Comparison of ENCODE assay signal across 25 cellular contexts in the genomic region with DNA sequence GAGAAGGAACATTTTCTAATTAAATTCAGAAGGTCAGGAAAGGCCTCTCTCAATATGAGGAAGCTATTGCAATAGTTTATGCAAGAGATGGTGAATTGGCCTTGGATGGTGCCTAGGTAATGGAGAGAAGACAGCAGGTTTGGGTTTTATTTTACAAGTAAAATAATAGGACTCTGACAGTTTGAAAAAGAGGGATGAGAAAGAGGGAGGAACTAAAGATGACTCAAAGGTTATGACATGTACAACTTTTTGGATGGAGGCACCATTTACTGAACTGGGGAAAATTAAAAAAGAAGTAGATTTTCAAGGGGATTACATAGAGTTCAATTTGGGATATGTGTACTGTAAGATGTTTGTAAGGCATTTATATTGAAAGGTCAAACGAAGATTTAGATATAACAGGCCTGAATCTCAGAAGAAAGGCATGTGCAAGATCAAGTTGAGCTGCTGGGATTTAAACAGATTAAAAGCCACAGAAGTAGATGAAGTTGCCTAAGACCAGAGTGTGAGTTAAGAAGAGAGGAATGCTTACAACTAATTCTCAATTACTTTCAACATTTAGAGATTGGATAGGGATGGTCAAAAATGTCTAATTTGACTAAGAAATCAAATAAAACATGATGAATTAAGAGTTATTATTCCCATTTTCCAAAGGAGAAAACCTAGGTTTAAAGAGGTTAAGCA. TPM values are rescaled to one million over a fixed set of nuclear protein-coding genes. Genes with fewer than 3 reads are reported as not detected.
DNase-seq lines count a peak whose midpoint lies in the region; ATAC-seq and TF ChIP-seq lines count a peak whose summit lies in the region.
"Had no signal": no experiment of that assay in that cellular context is flagged by ENCODE, and none has a peak within 500 bp of the region (broad histone marks: within the 10 kb centered on the region; RNA-seq: fewer than 3 reads in every experiment).

No MANE protein-coding gene starts in this region.

- no peak for ATAC-seq in activated naive CD8-positive, alpha-beta T cell treated with anti-CD3 and anti-CD28 coated beads, Interleukin-2, amount 50 U/mL, for 24 hours
- no peak for ATAC-seq in HG03378 (IDR thresholded peaks at IDR 0.05; ENCODE audit: unreplicated experiment)
- ATAC-seq: activated T-cell treated with anti-CD3 and anti-CD28 coated beads, Interleukin-2, amount 50 U/mL, for 72 hours; CD8-positive, alpha-beta T cell; gastrocnemius medialis; natural killer cell; right cardiac atrium had no signal

- no peaks in the 10 kb centered on the region for H3K36me3 ChIP-seq in mammary epithelial cell (ENCODE audit: insufficient read depth, low read length)
- H3K36me3 ChIP-seq: gastrocnemius medialis, left ventricle myocardium inferior, ovary had no signal

- no peak overlapping the region for H3K27ac ChIP-seq in mammary epithelial cell (ENCODE audit: insufficient read depth, low read depth, low read length)
- H3K27ac ChIP-seq: gastrocnemius medialis, KMS-11, left ventricle myocardium inferior, ovary had no signal

- H3K4me3 ChIP-seq in AG09309 (ENCODE audit: control insufficient read depth, low read depth, low read length) (no peak overlapping the region), cardiac fibroblast (replicated peaks in 1 of 2; ENCODE audit: low read depth in 2 of 2, low read length in 2 of 2) (no peak overlapping the region), mammary epithelial cell (replicated peaks in 1 of 3; ENCODE audit: insufficient read depth in 1 of 3, low read depth in 2 of 3, low read length in 3 of 3) (no peak overlapping the region)
- H3K4me3 ChIP-seq: gastrocnemius medialis, left ventricle myocardium inferior, ovary had no signal

- H3K4me1 Mint-ChIP-seq in activated naive CD8-positive, alpha-beta T cell treated with anti-CD3 and anti-CD28 coated beads, Interleukin-2, amount 50 U/mL, for 24 hours = no peaks in the 10 kb centered on the region
- H3K4me1 Mint-ChIP-seq: activated CD4-positive, alpha-beta T cell treated with anti-CD3 and anti-CD28 coated beads, Interleukin-2, amount 10 ng/mL, durations not matched to agents 24 days and 14 days; natural killer cell had no signal

- intact Hi-C loops in mammary epithelial cell (cut with micrococcal nuclease) = no loop called here

- no peaks in the 10 kb centered on the region for H3K9me3 ChIP-seq in mammary epithelial cell (replicated peaks; ENCODE audit: insufficient read depth, low read length)
- H3K9me3 ChIP-seq: gastrocnemius medialis, left ventricle myocardium inferior, ovary had no signal

- in situ Hi-C loops in mammary epithelial cell (cut with MboI; ENCODE audit: low sequenced_read_pairs in 2 of 2) = no loop called here

- no peaks in the 10 kb centered on the region for H4K20me1 ChIP-seq in mammary epithelial cell (ENCODE audit: insufficient read depth, low read length)

- TF ChIP-seq CTCF in AG09309 (IDR thresholded peaks at IDR 0.05; ENCODE audit: control insufficient read depth, insufficient read depth, low read depth, low read length, missing control alignments) (no peak), cardiac fibroblast (IDR thresholded peaks at IDR 0.05; ENCODE audit: low read depth, low read length) (no peak), mammary epithelial cell (conservative IDR thresholded peaks at IDR 0.05 in 1 of 2, IDR thresholded peaks at IDR 0.05 in 1 of 2; ENCODE audit: extremely low read depth in 1 of 2, insufficient read depth in 1 of 2, low read depth in 1 of 2, low read length in 2 of 2) (no peak)

- H3K4me3 Mint-ChIP-seq in activated naive CD8-positive, alpha-beta T cell treated with anti-CD3 and anti-CD28 coated beads, Interleukin-2, amount 50 U/mL, for 24 hours = no peak overlapping the region
- H3K4me3 Mint-ChIP-seq: activated CD4-positive, alpha-beta T cell treated with anti-CD3 and anti-CD28 coated beads, Interleukin-2, amount 10 ng/mL, durations not matched to agents 24 days and 14 days; activated naive CD4-positive, alpha-beta T cell treated with anti-CD3 and anti-CD28 coated beads for 36 hours; activated T-cell treated with anti-CD3 and anti-CD28 coated beads, Interleukin-2, amount 50 U/mL, for 72 hours; CD8-positive, alpha-beta T cell; natural killer cell; stimulated activated naive CD8-positive, alpha-beta T cell treated with anti-CD3 and anti-CD28 coated beads, Interleukin-15, Interleukin-2, amounts not matched to agents 100 ng/mL and 50 ng/mL, for 24 hours had no signal

- no peaks in the 10 kb centered on the region for H3K27me3 Mint-ChIP-seq in activated naive CD8-positive, alpha-beta T cell treated with anti-CD3 and anti-CD28 coated beads, Interleukin-2, amount 50 U/mL, for 24 hours
- H3K27me3 Mint-ChIP-seq: stimulated activated naive CD8-positive, alpha-beta T cell treated with anti-CD3 and anti-CD28 coated beads, Interleukin-15, Interleukin-2, amounts not matched to agents 100 ng/mL and 50 ng/mL, for 24 hours had no signal

- no peaks in the 10 kb centered on the region for H3K36me3 Mint-ChIP-seq in activated naive CD8-positive, alpha-beta T cell treated with anti-CD3 and anti-CD28 coated beads, Interleukin-2, amount 50 U/mL, for 24 hours (ENCODE audit: low read depth)
- H3K36me3 Mint-ChIP-seq: CD8-positive, alpha-beta T cell; natural killer cell had no signal

- H3K27ac Mint-ChIP-seq in activated naive CD8-positive, alpha-beta T cell treated with anti-CD3 and anti-CD28 coated beads, Interleukin-2, amount 50 U/mL, for 24 hours = no peak overlapping the region
- H3K27ac Mint-ChIP-seq: activated CD4-positive, alpha-beta T cell treated with anti-CD3 and anti-CD28 coated beads, Interleukin-2, amount 10 ng/mL, durations not matched to agents 24 days and 14 days; activated naive CD4-positive, alpha-beta T cell treated with anti-CD3 and anti-CD28 coated beads for 36 hours; activated T-cell treated with anti-CD3 and anti-CD28 coated beads, Interleukin-2, amount 50 U/mL, for 72 hours; CD8-positive, alpha-beta T cell; natural killer cell; stimulated activated naive CD8-positive, alpha-beta T cell treated with anti-CD3 and anti-CD28 coated beads, Interleukin-15, Interleukin-2, amounts not matched to agents 100 ng/mL and 50 ng/mL, for 24 hours had no signal

- no peaks in the 10 kb centered on the region for H3K27me3 ChIP-seq in mammary epithelial cell (ENCODE audit: insufficient read depth, low read length)
- H3K27me3 ChIP-seq: gastrocnemius medialis, ovary had no signal

- H3K79me2 ChIP-seq in mammary epithelial cell (ENCODE audit: insufficient read depth, low read length) = no peaks in the 10 kb centered on the region

- peak; percentile 20 for DNase-seq in AG09309 (ENCODE audit: low read depth)
- peak; percentile 58 for DNase-seq in HCEC 1CT
- DNase-seq in cardiac fibroblast (ENCODE audit: low read depth in 2 of 2) = peak; percentile 58 to 62
- DNase-seq in iris pigment epithelial cell (ENCODE audit: low read depth) = peak; percentile 94
- no peak for DNase-seq in activated naive CD8-positive, alpha-beta T cell treated with anti-CD3 and anti-CD28 coated beads, Interleukin-2, amount 50 U/mL, for 24 hours
- no peak for DNase-seq in mammary epithelial cell
- no peak for DNase-seq in NCI-H2171 treated with DMSO at 0.1 percent for 48 hours (lab: John Stamatoyannopoulos, UW)
- DNase-seq: activated CD4-positive, alpha-beta T cell treated with anti-CD3 and anti-CD28 coated beads, Interleukin-2, amount 10 ng/mL, durations not matched to agents 24 days and 14 days; activated naive CD4-positive, alpha-beta T cell treated with anti-CD3 and anti-CD28 coated beads for 36 hours; activated T-cell treated with anti-CD3 and anti-CD28 coated beads, Interleukin-2, amount 50 U/mL, for 72 hours; caudate nucleus; CD8-positive, alpha-beta T cell; dermis blood vessel endothelial cell; gastrocnemius medialis; GOT3; hypothalamus; left ventricle myocardium inferior; natural killer cell; NCI-H1694 treated with DMSO at 0.1 percent for 48 hours; NCI-H69; ovary; right cardiac atrium had no signal

- H3K4me2 ChIP-seq in mammary epithelial cell (ENCODE audit: insufficient read depth, low read depth, low read length) = no peak overlapping the region
- H3K4me2 ChIP-seq: KMS-11 had no signal

- H3K9ac ChIP-seq in mammary epithelial cell (ENCODE audit: insufficient read depth, low read length) = no peak overlapping the region
- H3K9ac ChIP-seq: KMS-11 had no signal

- peaks cover 15% of the 10 kb centered on the region for H3K9me3 Mint-ChIP-seq in activated naive CD8-positive, alpha-beta T cell treated with anti-CD3 and anti-CD28 coated beads, Interleukin-2, amount 50 U/mL, for 24 hours
- H3K9me3 Mint-ChIP-seq: natural killer cell; stimulated activated naive CD8-positive, alpha-beta T cell treated with anti-CD3 and anti-CD28 coated beads, Interleukin-15, Interleukin-2, amounts not matched to agents 100 ng/mL and 50 ng/mL, for 24 hours had no signal

- dilution Hi-C loops in mammary epithelial cell (cut with HindIII; ENCODE audit: low sequenced_read_pairs) = no loop called here

- 38% methylated on average over 1 of the region's 1 CpG for WGBS in mammary epithelial cell (ENCODE audit: low coverage, missing lambda C conversion rate)

- CTCF ChIA-PET in mammary epithelial cell (lab: Charles Lee; ENCODE audit: low non-redundant PET) = no interaction called here

- no peak overlapping the region for H2AFZ ChIP-seq in mammary epithelial cell (ENCODE audit: low read depth, low read length)

- no TSS peak for BruUV-seq in mammary epithelial cell (replicated peaks; lab: Mats Ljungman, UMichigan)

- H3K4me1 ChIP-seq in mammary epithelial cell (ENCODE audit: insufficient read depth, low read length) = no peaks in the 10 kb centered on the region
- H3K4me1 ChIP-seq: gastrocnemius medialis, left ventricle myocardium inferior had no signal

RNA-seq across cellular contexts. Expression of gene ASNSD1, which starts 12.3 kb away (rescaled TPM):
- 10 to 100 TPM; 24.2 to 43.3 TPM for total RNA-seq in mammary epithelial cell
- polyA plus RNA-seq in mammary epithelial cell = 19.1 TPM
- polyA minus RNA-seq in mammary epithelial cell = 26.2 TPM

RNA-seq across cellular contexts. Expression of gene ANKAR, which starts 25.5 kb away (rescaled TPM):
- 1 to 10 TPM; 2.5 to 6.7 TPM for total RNA-seq in mammary epithelial cell
- 0.42 TPM for polyA plus RNA-seq in mammary epithelial cell
- polyA minus RNA-seq in mammary epithelial cell = not detected

Comparison
In these comparisons a context has a peak if more than half of its experiments do, and no peak if none do; other contexts are left out.
1. DNase-seq: peak in AG09309 (single experiment), HCEC 1CT (single experiment), cardiac fibroblast (2 of 2) and iris pigment epithelial cell (single experiment); none in activated naive CD8-positive, alpha-beta T cell treated with anti-CD3 and anti-CD28 coated beads, Interleukin-2, amount 50 U/mL, for 24 hours (single experiment), mammary epithelial cell (single experiment) and NCI-H2171 treated with DMSO at 0.1 percent for 48 hours (single experiment).